In the genomic region with DNA sequence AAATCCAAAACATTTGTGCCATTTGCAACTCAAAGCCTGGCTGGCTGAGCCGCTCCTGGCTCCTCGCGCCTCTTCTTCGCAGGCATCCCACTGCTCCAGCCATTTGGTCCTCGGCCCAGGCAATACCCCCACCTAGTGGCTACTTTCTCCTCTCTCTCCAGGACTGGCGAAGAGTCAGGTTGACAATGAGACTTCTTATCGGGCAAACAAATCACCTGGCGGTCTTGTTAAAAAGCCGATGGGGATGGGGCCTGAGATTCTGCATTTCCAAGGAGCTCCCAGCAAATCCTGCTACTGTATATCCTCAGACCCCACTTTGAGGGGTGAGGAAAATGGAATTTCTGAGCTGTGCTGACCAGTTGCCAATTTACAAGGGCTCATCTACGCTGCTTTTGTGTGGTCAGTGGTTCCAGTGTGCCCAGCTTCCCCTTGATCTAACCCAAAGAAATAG, we compare ENCODE assay signal across 7 cellular contexts.
DNase-seq lines count a peak whose midpoint lies in the region; ATAC-seq and TF ChIP-seq lines count a peak whose summit lies in the region.

No MANE protein-coding gene starts in this region.

- no peak overlapping the region for H3K4me3 ChIP-seq in PC-9
- H3K4me3 ChIP-seq in aorta (ENCODE audit: low read length in 2 of 2), result no peak overlapping the region

- DNase-seq in ELF-1 (ENCODE audit: low read depth, low spot score) (peak; percentile 92), HPDE6-E6E7 (ENCODE audit: extremely low spot score) (peak; percentile 16), PC-9 (peak; percentile 50 to 52), dedifferentiated amniotic fluid mesenchymal stem cell (ENCODE audit: extremely low spot score) (peak; percentile 47), lung microvascular endothelial cell (ENCODE audit: low read depth in 2 of 2) (peak; percentile 56 to 62), aorta (no peak)

- no peaks in the 10 kb centered on the region for H3K9me2 ChIP-seq in PC-9 (ENCODE audit: insufficient read depth)

- H3F3A ChIP-seq in PC-9 (ENCODE audit: insufficient read depth, low read depth), result no peaks in the 10 kb centered on the region

- POLR2A ChIA-PET in PC-9 (lab: Charles Lee; ENCODE audit: unreplicated experiment), result no interaction called here

- H3K27me3 ChIP-seq in PC-9 (ENCODE audit: insufficient read depth, low read depth), result peaks cover 12% of the 10 kb centered on the region; the same call in 1 of the 2 replicates
- H3K27me3 ChIP-seq in aorta (ENCODE audit: control insufficient read depth in 1 of 2, insufficient read depth in 2 of 2, low read length in 1 of 2), result no peaks in the 10 kb centered on the region

- ATAC-seq in aorta (ENCODE audit: low FRiP score) (no peak), HG02981 (IDR thresholded peaks at IDR 0.05; ENCODE audit: unreplicated experiment) (no peak)

- H3K9me3 ChIP-seq in PC-9 (ENCODE audit: insufficient read depth, low read depth), result no peaks in the 10 kb centered on the region
- no peaks in the 10 kb centered on the region for H3K9me3 ChIP-seq in aorta (ENCODE audit: control insufficient read depth, low read length)

- CTCF ChIA-PET in PC-9 (lab: Charles Lee), result interaction anchor here (1.1 kb wide), 1 partner anchor 76 kb away, joined by 3 read pairs; no protein-coding TSS in a partner anchor

- no peaks in the 10 kb centered on the region for H3K36me3 ChIP-seq in PC-9 (ENCODE audit: low read depth)
- no peaks in the 10 kb centered on the region for H3K36me3 ChIP-seq in aorta (ENCODE audit: control insufficient read depth in 1 of 2, insufficient read depth in 2 of 2, low read length in 1 of 2)

- 7% methylated on average over 10 of the region's 10 CpGs for WGBS in aorta, 2 donors

- intact Hi-C loops in PC-9 (cut with micrococcal nuclease; ENCODE audit: unreplicated experiment) (loop anchor here (5.0 kb wide), 1 partner anchor 1233 kb away; a partner anchor contains a TSS), aorta (cut with DNase I) (no loop called here)

- peak; percentile 89 for TF ChIP-seq CTCF in PC-9 (conservative IDR thresholded peaks at IDR 0.05)

- H3K4me1 ChIP-seq in PC-9 (replicated peaks; ENCODE audit: insufficient read depth) (no peaks in the 10 kb centered on the region), aorta (ENCODE audit: control insufficient read depth in 1 of 2, insufficient read depth in 2 of 2, low read length in 2 of 2) (no peaks in the 10 kb centered on the region)

- no peaks in the 10 kb centered on the region for H3K79me2 ChIP-seq in PC-9 (ENCODE audit: low read depth)

- no TSS peak for BruUV-seq in PC-9 (replicated peaks; lab: Mats Ljungman, UMichigan)

- no peak overlapping the region for H2AFZ ChIP-seq in PC-9

- no peaks in the 10 kb centered on the region for H4K20me1 ChIP-seq in PC-9 (ENCODE audit: insufficient read depth)

- H3K4me2 ChIP-seq in PC-9, result no peak overlapping the region

- H3K27ac ChIP-seq in PC-9 (no peak overlapping the region), aorta (ENCODE audit: low read depth in 1 of 2, low read length in 2 of 2) (no peak overlapping the region)

Comparison
In these comparisons a context has a peak if more than half of its experiments do, and no peak if none do; other contexts are left out.
1. DNase-seq: peak in ELF-1 (single experiment), HPDE6-E6E7 (single experiment), PC-9 (2 of 2), dedifferentiated amniotic fluid mesenchymal stem cell (single experiment) and lung microvascular endothelial cell (2 of 2); none in aorta (0 of 2).